In genomic region chr20:32240220-32240619, GRCh38 we compare ENCODE assay signal across 1 cellular context.
TF ChIP-seq lines count a peak whose summit lies in the region.

No MANE protein-coding gene starts in this region.

TF ChIP-seq in Ishikawa, 13 proteins besides CTCF, POLR2A, EP300 and RAD21 (continued from another document):
- TF ChIP-seq, protein P1, sequence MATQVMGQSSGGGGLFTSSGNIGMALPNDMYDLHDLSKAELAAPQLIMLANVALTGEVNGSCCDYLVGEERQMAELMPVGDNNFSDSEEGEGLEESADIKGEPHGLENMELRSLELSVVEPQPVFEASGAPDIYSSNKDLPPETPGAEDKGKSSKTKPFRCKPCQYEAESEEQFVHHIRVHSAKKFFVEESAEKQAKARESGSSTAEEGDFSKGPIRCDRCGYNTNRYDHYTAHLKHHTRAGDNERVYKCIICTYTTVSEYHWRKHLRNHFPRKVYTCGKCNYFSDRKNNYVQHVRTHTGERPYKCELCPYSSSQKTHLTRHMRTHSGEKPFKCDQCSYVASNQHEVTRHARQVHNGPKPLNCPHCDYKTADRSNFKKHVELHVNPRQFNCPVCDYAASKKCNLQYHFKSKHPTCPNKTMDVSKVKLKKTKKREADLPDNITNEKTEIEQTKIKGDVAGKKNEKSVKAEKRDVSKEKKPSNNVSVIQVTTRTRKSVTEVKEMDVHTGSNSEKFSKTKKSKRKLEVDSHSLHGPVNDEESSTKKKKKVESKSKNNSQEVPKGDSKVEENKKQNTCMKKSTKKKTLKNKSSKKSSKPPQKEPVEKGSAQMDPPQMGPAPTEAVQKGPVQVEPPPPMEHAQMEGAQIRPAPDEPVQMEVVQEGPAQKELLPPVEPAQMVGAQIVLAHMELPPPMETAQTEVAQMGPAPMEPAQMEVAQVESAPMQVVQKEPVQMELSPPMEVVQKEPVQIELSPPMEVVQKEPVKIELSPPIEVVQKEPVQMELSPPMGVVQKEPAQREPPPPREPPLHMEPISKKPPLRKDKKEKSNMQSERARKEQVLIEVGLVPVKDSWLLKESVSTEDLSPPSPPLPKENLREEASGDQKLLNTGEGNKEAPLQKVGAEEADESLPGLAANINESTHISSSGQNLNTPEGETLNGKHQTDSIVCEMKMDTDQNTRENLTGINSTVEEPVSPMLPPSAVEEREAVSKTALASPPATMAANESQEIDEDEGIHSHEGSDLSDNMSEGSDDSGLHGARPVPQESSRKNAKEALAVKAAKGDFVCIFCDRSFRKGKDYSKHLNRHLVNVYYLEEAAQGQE (IDR thresholded peaks at IDR 0.05; ENCODE audit: low read depth), result no peak
- TF ChIP-seq NFIC (IDR thresholded peaks at IDR 0.05) (peak; percentile 85), TAF1 (IDR thresholded peaks at IDR 0.05; ENCODE audit: low read depth) (no peak), TEAD4 (IDR thresholded peaks at IDR 0.05) (peak; percentile 92), CREB1 (IDR thresholded peaks at IDR 0.05; ENCODE audit: low read depth) (no peak), MAX (IDR thresholded peaks at IDR 0.05) (no peak), EGR1 (IDR thresholded peaks at IDR 0.05) (no peak), YY1 (IDR thresholded peaks at IDR 0.05; ENCODE audit: low read depth) (no peak), ZBTB7A (IDR thresholded peaks at IDR 0.05; ENCODE audit: low read depth) (peak; percentile 86; the same call in 1 of the 2 replicates), CEBPB (IDR thresholded peaks at IDR 0.05) (no peak)
